Comparison of ENCODE assay signal across 16 cellular contexts in genomic region chr16:72884037-72884436, GRCh38.
DNase-seq lines count a peak whose midpoint lies in the region; ATAC-seq and TF ChIP-seq lines count a peak whose summit lies in the region.
"Had no signal": no experiment of that assay in that cellular context is flagged by ENCODE, and none has a peak within 500 bp of the region (broad histone marks: within the 10 kb centered on the region; RNA-seq: fewer than 3 reads in every experiment).

No MANE protein-coding gene starts in this region.

- H3K4me2 ChIP-seq in mammary epithelial cell (ENCODE audit: insufficient read depth, low read depth, low read length) = no peak overlapping the region

- dilution Hi-C loops in mammary epithelial cell (cut with HindIII; ENCODE audit: low sequenced_read_pairs) = no loop called here

- no peak overlapping the region for H3K4me3 ChIP-seq in mammary epithelial cell (replicated peaks in 1 of 3; ENCODE audit: insufficient read depth in 1 of 3, low read depth in 2 of 3, low read length in 3 of 3)
- H3K4me3 ChIP-seq in stomach = no peak overlapping the region
- H3K4me3 ChIP-seq: skin epidermis had no signal

- 55% methylated on average over 4 of the region's 4 CpGs for WGBS in mammary epithelial cell (ENCODE audit: low coverage, missing lambda C conversion rate)
- 58 to 80% (median 74%) methylated on average over 4 of the region's 4 CpGs for WGBS in stomach, 5 donors

- intact Hi-C loops in mammary epithelial cell (cut with micrococcal nuclease) = no loop called here
- intact Hi-C loops in stomach (cut with DNase I; ENCODE audit: low total_unique reads) = no loop called here

- no peaks in the 10 kb centered on the region for H4K20me1 ChIP-seq in mammary epithelial cell (ENCODE audit: insufficient read depth, low read length)

- H3K9me3 Mint-ChIP-seq in HFFc6 = no peaks in the 10 kb centered on the region
- H3K9me3 Mint-ChIP-seq in nephron progenitor cell = no peaks in the 10 kb centered on the region
- H3K9me3 Mint-ChIP-seq: mesothelial cell of epicardium had no signal

- H3K27me3 ChIP-seq in mammary epithelial cell (ENCODE audit: insufficient read depth, low read length) (no peaks in the 10 kb centered on the region), stomach (no peaks in the 10 kb centered on the region)
- H3K27me3 ChIP-seq: neutrophil had no signal

- H3K9me3 ChIP-seq in mammary epithelial cell (replicated peaks; ENCODE audit: insufficient read depth, low read length) (no peaks in the 10 kb centered on the region), stomach (no peaks in the 10 kb centered on the region)
- H3K9me3 ChIP-seq: neutrophil had no signal

- H2AFZ ChIP-seq in mammary epithelial cell (ENCODE audit: low read depth, low read length) = no peak overlapping the region

- DNase-seq in EL (peak; percentile 42), HFFc6 (peak; percentile 43), mammary epithelial cell (peak; percentile 53), nephron progenitor cell (no peak), stomach (no peak)
- no peak for DNase-seq in activated CD4-positive, CD25-positive, alpha-beta regulatory T cell treated with anti-CD3 and anti-CD28 coated beads, Interleukin-2, amount 50 U/mL, for 72 hours
- DNase-seq: activated naive CD4-positive, alpha-beta T cell; caudate nucleus; KBM-7; NCI-H524 treated with DMSO at 0.1 percent for 48 hours; stimulated activated naive CD4-positive, alpha-beta T cell treated with Interleukin-2 at 50 U/mL for 16 hours had no signal

- H3K9ac ChIP-seq in mammary epithelial cell (ENCODE audit: insufficient read depth, low read length) = no peak overlapping the region

- no peak for TF ChIP-seq EP300 in stomach (IDR thresholded peaks at IDR 0.05)

- H3K27me3 Mint-ChIP-seq in HFFc6 (ENCODE audit: insufficient read depth) (peaks cover 4% of the 10 kb centered on the region), nephron progenitor cell (ENCODE audit: low read depth, poor library complexity) (peaks cover 5% of the 10 kb centered on the region)

- in situ Hi-C loops in mammary epithelial cell (cut with MboI; ENCODE audit: low sequenced_read_pairs in 2 of 2) = no loop called here

- H3K36me3 Mint-ChIP-seq in HFFc6 (ENCODE audit: low read depth) (peaks cover 52% of the 10 kb centered on the region), nephron progenitor cell (ENCODE audit: low read depth) (peaks cover 63% of the 10 kb centered on the region)

- no TSS peak for BruUV-seq in mammary epithelial cell (replicated peaks; lab: Mats Ljungman, UMichigan)

- H3K4me1 ChIP-seq in mammary epithelial cell (ENCODE audit: insufficient read depth, low read length) (no peaks in the 10 kb centered on the region), stomach (no peaks in the 10 kb centered on the region)

- no peaks in the 10 kb centered on the region for H3K79me2 ChIP-seq in mammary epithelial cell (ENCODE audit: insufficient read depth, low read length)

- H3K27ac Mint-ChIP-seq in HFFc6 (peak overlapping the region; percentile 8; the same call in 1 of the 2 replicates), nephron progenitor cell (peak overlapping the region; percentile 31)
- H3K27ac Mint-ChIP-seq: mesothelial cell of epicardium had no signal

- H3K4me3 Mint-ChIP-seq in HFFc6 (no peak overlapping the region), nephron progenitor cell (no peak overlapping the region)
- H3K4me3 Mint-ChIP-seq: CD14-positive monocyte, mesothelial cell of epicardium had no signal

- CTCF ChIA-PET in mammary epithelial cell (lab: Charles Lee; ENCODE audit: low non-redundant PET) = no interaction called here

- TF ChIP-seq CTCF in HFFc6 (IDR thresholded peaks at IDR 0.05) (no peak), mammary epithelial cell (conservative IDR thresholded peaks at IDR 0.05 in 1 of 2, IDR thresholded peaks at IDR 0.05 in 1 of 2; ENCODE audit: extremely low read depth in 1 of 2, insufficient read depth in 1 of 2, low read depth in 1 of 2, low read length in 2 of 2) (no peak), nephron progenitor cell (IDR thresholded peaks at IDR 0.05) (no peak), stomach (IDR thresholded peaks at IDR 0.05) (no peak)

- H3K4me1 Mint-ChIP-seq in HFFc6 (ENCODE audit: low read depth) = peaks cover 31% of the 10 kb centered on the region
- H3K4me1 Mint-ChIP-seq in nephron progenitor cell = peaks cover 31% of the 10 kb centered on the region
- H3K4me1 Mint-ChIP-seq: CD14-positive monocyte had no signal

- H3K36me3 ChIP-seq in mammary epithelial cell (ENCODE audit: insufficient read depth, low read length) (no peaks in the 10 kb centered on the region), stomach (peaks cover 19 to 47% (median 44%) of the 10 kb centered on the region in 4 donors)
- H3K36me3 ChIP-seq: neutrophil had no signal

- no peak for TF ChIP-seq POLR2A in stomach (IDR thresholded peaks at IDR 0.05)

- no peak overlapping the region for H3K27ac ChIP-seq in mammary epithelial cell (ENCODE audit: insufficient read depth, low read depth, low read length)
- H3K27ac ChIP-seq in stomach = no peak overlapping the region
- H3K27ac ChIP-seq: neutrophil, skin epidermis had no signal

- no peak for ATAC-seq in GM21526 (IDR thresholded peaks at IDR 0.05; ENCODE audit: low FRiP score, unreplicated experiment)

Comparison
In these comparisons a context has a peak if more than half of its experiments do, and no peak if none do; other contexts are left out.
1. DNase-seq: peak in EL (single experiment), HFFc6 (single experiment) and mammary epithelial cell (single experiment); none in nephron progenitor cell (single experiment), stomach (single experiment) and activated CD4-positive, CD25-positive, alpha-beta regulatory T cell treated with anti-CD3 and anti-CD28 coated beads, Interleukin-2, amount 50 U/mL, for 72 hours (single experiment).